ENCODE assay signal across 8 cellular contexts in genomic region chr17:40615295-40615988, GRCh38. TPM values are rescaled to one million over a fixed set of nuclear protein-coding genes. Genes with fewer than 3 reads are reported as not detected.
A peak's percentile ranks its signal among the peaks of the same experiment; 100 is the strongest.
DNase-seq lines count a peak whose midpoint lies in the region; ATAC-seq lines count a peak whose summit lies in the region.

No MANE protein-coding gene starts in this region.

- peak; percentile 39 to 46 for DNase-seq in activated CD4-positive, alpha-beta T cell treated with anti-CD3 and anti-CD28 coated beads for 4 hours
- no peak for DNase-seq in activated CD4-positive, alpha-beta T cell treated with anti-CD3 and anti-CD28 coated beads for 1 hour
- DNase-seq in HPDE6-E6E7 (ENCODE audit: extremely low spot score) (peak; percentile 75), SK-N-DZ (ENCODE audit: low spot score) (peak; percentile 72), ecto neural progenitor cell (ENCODE audit: low spot score) (peak; percentile 72), myocyte (ENCODE audit: low read depth) (peak; percentile 15), NCI-H128 (lab: John Stamatoyannopoulos, UW; ENCODE audit: unreplicated experiment) (no peak)

- peak; percentile 52 for ATAC-seq in GM21515 (IDR thresholded peaks at IDR 0.05; ENCODE audit: unreplicated experiment)

RNA-seq across cellular contexts. Expression of gene SMARCE1, which starts 32.2 kb away (rescaled TPM):
- polyA plus RNA-seq in SK-N-DZ (2014; cell fraction: cytosol; rRNA removed): 139 and 149 TPM in 2 replicates
- 97.4 and 104 TPM in 2 replicates for polyA plus RNA-seq in SK-N-DZ (2014; cell fraction: nucleus; rRNA removed)
- 121 and 130 TPM in 2 replicates for total RNA-seq in myocyte
- polyA plus RNA-seq in myocyte (2012): 69.9 TPM

RNA-seq across cellular contexts. Expression of gene KRT222, which starts 49.5 kb away (rescaled TPM):
- not detected in 2 replicates for polyA plus RNA-seq in SK-N-DZ (2014; cell fraction: cytosol; rRNA removed)
- polyA plus RNA-seq in SK-N-DZ (2014; cell fraction: nucleus; rRNA removed): not detected in 2 replicates
- total RNA-seq in myocyte: not detected in 2 replicates
- polyA plus RNA-seq in myocyte (2012): not detected

RNA-seq across cellular contexts. Expression of gene CCR7, which starts 50.2 kb away (rescaled TPM):
- polyA plus RNA-seq in SK-N-DZ (2014; cell fraction: cytosol; rRNA removed): 0.07 TPM in 1 of 2 replicates, not detected in the other
- polyA plus RNA-seq in SK-N-DZ (2014; cell fraction: nucleus; rRNA removed): not detected in 2 replicates
- 0.05 TPM in 1 of 2 replicates, not detected in the other for total RNA-seq in myocyte
- 1.4 TPM for polyA plus RNA-seq in myocyte (2012)

Comparison
In these comparisons a context has a peak if more than half of its experiments do, and no peak if none do; other contexts are left out.
1. DNase-seq: peak in activated CD4-positive, alpha-beta T cell treated with anti-CD3 and anti-CD28 coated beads for 4 hours (2 of 2), HPDE6-E6E7 (single experiment), SK-N-DZ (single experiment), ecto neural progenitor cell (single experiment) and myocyte (single experiment); none in activated CD4-positive, alpha-beta T cell treated with anti-CD3 and anti-CD28 coated beads for 1 hour (single experiment) and NCI-H128 (single experiment).